In the genomic region with DNA sequence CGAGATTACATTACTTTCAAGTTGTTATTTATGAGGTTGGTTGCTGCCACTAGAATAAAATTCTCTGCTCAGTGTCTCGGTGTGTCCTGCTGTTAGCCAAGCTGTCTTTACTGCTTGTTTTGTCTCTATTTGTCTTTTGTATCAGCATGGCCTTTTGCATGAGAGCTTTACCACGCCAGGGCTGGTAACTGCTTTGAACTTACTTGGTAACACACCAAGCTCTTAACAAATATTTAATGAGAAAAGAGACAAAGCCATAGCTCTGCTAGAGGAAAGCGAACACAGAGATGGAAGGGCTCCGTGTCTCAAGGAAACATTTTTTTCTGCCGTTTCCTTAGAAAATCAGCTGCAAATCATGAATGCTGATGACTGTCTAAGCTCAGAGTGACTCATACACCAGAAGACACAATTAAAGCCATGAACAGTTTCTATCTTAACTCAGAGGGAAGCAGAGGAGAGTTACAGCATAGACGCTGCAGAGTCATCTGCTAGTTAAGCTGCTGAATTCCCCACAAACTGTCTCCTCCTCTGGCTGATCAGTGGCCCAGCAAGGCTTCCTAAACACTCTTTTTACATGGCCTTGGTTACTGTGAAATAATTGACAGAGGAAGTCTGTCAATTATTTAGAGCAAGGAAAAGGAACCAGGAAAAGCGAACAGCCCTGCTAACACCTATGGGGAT, we compare ENCODE assay signal across 8 cellular contexts. TPM values are rescaled to one million over a fixed set of nuclear protein-coding genes. Genes with fewer than 3 reads are reported as not detected.
A peak's percentile ranks its signal among the peaks of the same experiment; 100 is the strongest.
DNase-seq lines count a peak whose midpoint lies in the region; ATAC-seq and TF ChIP-seq lines count a peak whose summit lies in the region.

No MANE protein-coding gene starts in this region.

- no peak for DNase-seq in adrenal gland
- DNase-seq in right cardiac atrium, result no peak
- DNase-seq in stromal cell of bone marrow (ENCODE audit: low read depth), result peak; percentile 85
- no peak for DNase-seq in germinal center (ENCODE audit: low spot score)
- DNase-seq in retina, result no peak

- intact Hi-C loops in adrenal gland (cut with DNase I), result no loop called here
- intact Hi-C loops in right cardiac atrium (cut with DNase I), result no loop called here

- no peaks in the 10 kb centered on the region for H3K9me3 ChIP-seq in adrenal gland (replicated peaks in 1 of 3)
- no peaks in the 10 kb centered on the region for H3K9me3 ChIP-seq in right cardiac atrium (ENCODE audit: control insufficient read depth, low read length)

- H3K36me3 ChIP-seq in adrenal gland (replicated peaks in 1 of 2), result no peaks in the 10 kb centered on the region

- peak; percentile 62 for ATAC-seq in GM18907 (IDR thresholded peaks at IDR 0.05; ENCODE audit: unreplicated experiment)
- ATAC-seq in HG03469 (IDR thresholded peaks at IDR 0.05; ENCODE audit: unreplicated experiment), result peak; percentile 59
- peak; percentile 55 to 87 for ATAC-seq in right cardiac atrium
- ATAC-seq in HG02970 (IDR thresholded peaks at IDR 0.05; ENCODE audit: low FRiP score, unreplicated experiment), result no peak

- peak in 1 of 2 donors; percentile 64 for TF ChIP-seq POLR2A in adrenal gland (IDR thresholded peaks at IDR 0.05)

- peaks cover 8 to 41% of the 10 kb centered on the region in 2 donors for H3K4me1 ChIP-seq in adrenal gland (replicated peaks in 1 of 2)
- peaks cover 5% of the 10 kb centered on the region for H3K4me1 ChIP-seq in right cardiac atrium (ENCODE audit: control insufficient read depth, insufficient read depth, low read length)

- H3K27ac ChIP-seq in adrenal gland, result peak overlapping the region in 4 of 5 donors; percentile 48 to 78 (median 68)
- H3K27ac ChIP-seq in right cardiac atrium (ENCODE audit: low read length), result no peak overlapping the region

- no peak for TF ChIP-seq CTCF in adrenal gland (IDR thresholded peaks at IDR 0.05)

- H3K4me3 ChIP-seq in adrenal gland (peak overlapping the region in 1 of 4 donors; percentile 1), right cardiac atrium (ENCODE audit: low read length) (no peak overlapping the region)

- 27 to 34% (median 27%) methylated on average over 8 of the region's 8 CpGs for WGBS in adrenal gland, 4 donors
- WGBS in right cardiac atrium, result 48% methylated on average over 8 of the region's 8 CpGs

- H3K27me3 ChIP-seq in adrenal gland (no peaks in the 10 kb centered on the region), right cardiac atrium (ENCODE audit: control insufficient read depth, insufficient read depth) (no peaks in the 10 kb centered on the region)

RNA-seq across cellular contexts. Expression of a gene that starts 44.8 kb away (rescaled TPM):
- total RNA-seq in adrenal gland (1 to 10 TPM; 2.2 to 7.3 (median 3.9) TPM), right cardiac atrium (1 to 10 TPM; 2.8 to 5.1 (median 3.3) TPM)
- polyA plus RNA-seq in adrenal gland (1 to 10 TPM; 2.3 to 4.3 (median 3.1) TPM), right cardiac atrium (1.5 TPM)
